31 cellular contexts compared by ENCODE assay signal in genomic region chr2:164655336-164655735, GRCh38. TPM values are rescaled to one million over a fixed set of nuclear protein-coding genes. Genes with fewer than 3 reads are reported as not detected.
A peak's percentile ranks its signal among the peaks of the same experiment; 100 is the strongest.
DNase-seq lines count a peak whose midpoint lies in the region; FAIRE-seq and TF ChIP-seq lines count a peak whose summit lies in the region.
"Had no signal": no experiment of that assay in that cellular context is flagged by ENCODE, and none has a peak within 500 bp of the region (broad histone marks: within the 10 kb centered on the region; RNA-seq: fewer than 3 reads in every experiment).

No MANE protein-coding gene starts in this region.

- POLR2A ChIA-PET in PC-9 (lab: Charles Lee; ENCODE audit: unreplicated experiment) (no interaction called here), endothelial cell of umbilical vein (lab: Charles Lee) (no interaction called here)

- H4K20me1 ChIP-seq in PC-9 (ENCODE audit: insufficient read depth), result no peaks in the 10 kb centered on the region
- H4K20me1 ChIP-seq in endothelial cell of umbilical vein (replicated peaks; ENCODE audit: control insufficient read depth, extremely low read depth, insufficient read depth, low read length), result no peaks in the 10 kb centered on the region

- intact Hi-C loops in PC-9 (cut with micrococcal nuclease; ENCODE audit: unreplicated experiment) (no loop called here), endothelial cell of umbilical vein (cut with micrococcal nuclease) (loop anchor here (1.0 kb wide), 1 partner anchor 95 kb away; no protein-coding TSS in a partner anchor), Calu3 (cut with micrococcal nuclease; ENCODE audit: unreplicated experiment) (no loop called here)

- H3K4me3 ChIP-seq in PC-9, result no peak overlapping the region
- no peak overlapping the region for H3K4me3 ChIP-seq in endothelial cell of umbilical vein (replicated peaks in 1 of 3; ENCODE audit: insufficient read depth in 1 of 3, low read depth in 1 of 3, low read length in 3 of 3)
- H3K4me3 ChIP-seq: right lobe of liver, spleen, testis had no signal

- no peaks in the 10 kb centered on the region for H3F3A ChIP-seq in PC-9 (ENCODE audit: insufficient read depth, low read depth)

- no peak for TF ChIP-seq POLR2A in endothelial cell of umbilical vein (IDR thresholded peaks at IDR 0.05; ENCODE audit: low read depth, low read length)

- no peaks in the 10 kb centered on the region for H3K79me2 ChIP-seq in PC-9 (ENCODE audit: low read depth)
- H3K79me2 ChIP-seq in endothelial cell of umbilical vein (ENCODE audit: control insufficient read depth, insufficient read depth, low read length), result no peaks in the 10 kb centered on the region

- H3K9me3 ChIP-seq in PC-9 (ENCODE audit: insufficient read depth, low read depth) (no peaks in the 10 kb centered on the region), endothelial cell of umbilical vein (replicated peaks; ENCODE audit: control insufficient read depth, insufficient read depth, low read length) (no peaks in the 10 kb centered on the region)
- H3K9me3 ChIP-seq: right lobe of liver, testis had no signal

- in situ Hi-C loops in Caki2 (cut with HindIII; ENCODE audit: low pct_unique_long_range_greater_than_20kb, low sequenced_read_pairs), result no loop called here
- in situ Hi-C loops in ACHN (cut with HindIII; ENCODE audit: low pct_ligation_motif_present, low pct_unique_long_range_greater_than_20kb, low sequenced_read_pairs), result no loop called here

- H3K4me2 ChIP-seq in PC-9 (peak overlapping the region; percentile 16; the same call in 1 of the 2 replicates), endothelial cell of umbilical vein (ENCODE audit: insufficient read depth, low read length) (no peak overlapping the region)
- H3K4me2 ChIP-seq: SK-N-SH had no signal

- peaks cover 19% of the 10 kb centered on the region for H3K9me3 Mint-ChIP-seq in Calu3 (ENCODE audit: low read depth, unreplicated experiment)
- H3K9me3 Mint-ChIP-seq: T-helper 1 cell treated with Interleukin-12 subunit alpha and Interleukin-12 subunit beta and Interleukin-4 antibody, amounts not matched to agents 30 μg/mL and 1 μg/mL, for 36 hours had no signal

- H3K4me1 Mint-ChIP-seq in Calu3 (ENCODE audit: low read depth, unreplicated experiment), result no peaks in the 10 kb centered on the region
- H3K4me1 Mint-ChIP-seq: CD8-positive, alpha-beta memory T cell; endodermal cell had no signal

- dilution Hi-C loops in endothelial cell of umbilical vein (cut with MboI; ENCODE audit: extremely low pct_ligation_motif_present, low sequenced_read_pairs), result no loop called here

- H3K9ac ChIP-seq in endothelial cell of umbilical vein (replicated peaks; ENCODE audit: extremely low read depth, insufficient read depth, low read length), result no peak overlapping the region
- H3K9ac ChIP-seq: SK-N-SH had no signal

- peak overlapping the region; percentile 60; the same call in 1 of the 2 replicates for H2AFZ ChIP-seq in PC-9
- H2AFZ ChIP-seq in endothelial cell of umbilical vein (ENCODE audit: low read depth, low read length), result peak overlapping the region; percentile 41

- H3K27me3 ChIP-seq in PC-9 (ENCODE audit: insufficient read depth, low read depth), result no peaks in the 10 kb centered on the region
- no peaks in the 10 kb centered on the region for H3K27me3 ChIP-seq in endothelial cell of umbilical vein (ENCODE audit: control insufficient read depth in 2 of 2, insufficient read depth in 2 of 2, low read length in 2 of 2)
- H3K27me3 ChIP-seq: right lobe of liver, spleen, testis had no signal

- no peaks in the 10 kb centered on the region for H3K9me1 ChIP-seq in endothelial cell of umbilical vein (replicated peaks; ENCODE audit: control insufficient read depth, extremely low read depth, insufficient read depth, low read length)

- H3K27ac ChIP-seq in PC-9, result peak overlapping the region; percentile 59
- no peak overlapping the region for H3K27ac ChIP-seq in endothelial cell of umbilical vein (ENCODE audit: insufficient read depth, low read depth, low read length)
- H3K27ac ChIP-seq: right lobe of liver, spleen, testis had no signal

- peak; percentile 31 for DNase-seq in Caki2 (ENCODE audit: low read depth)
- peak in 1 of 2 experiments; percentile 52 for DNase-seq in PC-9
- DNase-seq in endothelial cell of umbilical vein (ENCODE audit: low read depth, low spot score), result no peak
- peak; percentile 43 for DNase-seq in kidney glomerular epithelial cell (lab: John Stamatoyannopoulos, UW)
- no peak for DNase-seq in SIG-M5 (lab: John Stamatoyannopoulos, UW)
- no peak for DNase-seq in UCSD-AML1 (lab: John Stamatoyannopoulos, UW; ENCODE audit: unreplicated experiment)
- DNase-seq in Calu3, result no peak
- no peak for DNase-seq in ACHN
- DNase-seq: activated CD4-positive, alpha-beta T cell treated with anti-CD3 and anti-CD28 coated beads, Interleukin-2, amount 50 U/mL, for 48 hours; activated T-cell treated with anti-CD3 and anti-CD28 coated beads, Interleukin-2, amount 50 U/mL, for 72 hours; CD8-positive, alpha-beta memory T cell; endodermal cell; H9; hypothalamus; mesenchymal stem cell; MV-4-11; NCI-H146; NCI-H774; right lobe of liver; RPMI8226; SK-N-SH; spleen; stimulated activated CD4-positive, alpha-beta T cell treated with anti-CD3 and anti-CD28 coated beads, Interleukin-2, amount 100 ng/mL, for 24 hours; stimulated activated naive CD8-positive, alpha-beta T cell treated with anti-CD3 and anti-CD28 coated beads, Interleukin-15, Interleukin-2, amounts not matched to agents 100 U/mL and 50 U/mL, for 24 hours; testis had no signal

- TF ChIP-seq CTCF in PC-9 (conservative IDR thresholded peaks at IDR 0.05) (no peak), endothelial cell of umbilical vein (IDR thresholded peaks at IDR 0.05; ENCODE audit: extremely low read depth in 1 of 2, insufficient read depth in 1 of 2, low read depth in 1 of 2, low read length in 2 of 2) (no peak), Calu3 (IDR thresholded peaks at IDR 0.05; ENCODE audit: unreplicated experiment) (no peak)

- no peaks in the 10 kb centered on the region for H3K27me3 Mint-ChIP-seq in Calu3 (ENCODE audit: unreplicated experiment)
- H3K27me3 Mint-ChIP-seq: CD8-positive, alpha-beta memory T cell; progenitor cell of endocrine pancreas had no signal

- H3K4me3 Mint-ChIP-seq in Calu3 (ENCODE audit: low read depth, unreplicated experiment), result no peak overlapping the region
- H3K4me3 Mint-ChIP-seq: activated T-cell treated with anti-CD3 and anti-CD28 coated beads, Interleukin-2, amount 50 U/mL, for 72 hours; CD8-positive, alpha-beta memory T cell; endodermal cell; H9; neural crest cell; T-helper 1 cell treated with Interleukin-12 subunit alpha and Interleukin-12 subunit beta and Interleukin-4 antibody, amounts not matched to agents 30 μg/mL and 1 μg/mL, for 36 hours had no signal

- CTCF ChIA-PET in PC-9 (lab: Charles Lee) (no interaction called here), endothelial cell of umbilical vein (lab: Charles Lee) (interaction anchor here (1.5 kb wide), 1 partner anchor 95 kb away, joined by 15 read pairs; no protein-coding TSS in a partner anchor), Calu3 (lab: Charles Lee) (no interaction called here)

- no peaks in the 10 kb centered on the region for H3K36me3 Mint-ChIP-seq in Calu3 (ENCODE audit: insufficient read depth, unreplicated experiment)
- H3K36me3 Mint-ChIP-seq: CD8-positive, alpha-beta memory T cell had no signal

- no peaks in the 10 kb centered on the region for H3K9me2 ChIP-seq in PC-9 (ENCODE audit: insufficient read depth)
- H3K9me2 ChIP-seq: SK-N-SH had no signal

- no peak overlapping the region for H3K27ac Mint-ChIP-seq in Calu3 (ENCODE audit: unreplicated experiment)
- H3K27ac Mint-ChIP-seq: activated T-cell treated with anti-CD3 and anti-CD28 coated beads, Interleukin-2, amount 50 U/mL, for 72 hours; CD8-positive, alpha-beta memory T cell; endodermal cell; H9; progenitor cell of endocrine pancreas; T-helper 1 cell treated with Interleukin-12 subunit alpha and Interleukin-12 subunit beta and Interleukin-4 antibody, amounts not matched to agents 30 μg/mL and 1 μg/mL, for 36 hours had no signal

- BruUV-seq in PC-9 (replicated peaks; lab: Mats Ljungman, UMichigan) (no TSS peak), endothelial cell of umbilical vein (replicated peaks; lab: Mats Ljungman, UMichigan) (no TSS peak), Calu3 (replicated peaks; lab: Mats Ljungman, UMichigan) (no TSS peak)

- no peak for FAIRE-seq in endothelial cell of umbilical vein (lab: Jason Lieb, UNC)
- FAIRE-seq: GM12891, HepG2 had no signal

- H3K36me3 ChIP-seq in PC-9 (ENCODE audit: low read depth), result no peaks in the 10 kb centered on the region
- no peaks in the 10 kb centered on the region for H3K36me3 ChIP-seq in endothelial cell of umbilical vein (ENCODE audit: control insufficient read depth in 2 of 2, extremely low read depth in 1 of 2, insufficient read depth in 2 of 2, low read length in 2 of 2)
- H3K36me3 ChIP-seq: right lobe of liver, spleen had no signal

- H3K4me1 ChIP-seq in PC-9 (replicated peaks; ENCODE audit: insufficient read depth), result peaks cover 13% of the 10 kb centered on the region
- H3K4me1 ChIP-seq in endothelial cell of umbilical vein (ENCODE audit: control insufficient read depth, extremely low read depth, insufficient read depth, low read length), result peaks cover 5% of the 10 kb centered on the region
- H3K4me1 ChIP-seq: right lobe of liver, spleen, testis had no signal

TF ChIP-seq in endothelial cell of umbilical vein, 7 proteins besides CTCF, POLR2A, EP300 and RAD21:
- TF ChIP-seq GATA2 (IDR thresholded peaks at IDR 0.05; ENCODE audit: insufficient read depth, insufficient read length, low read depth, low read length) (no peak), FOS (IDR thresholded peaks at IDR 0.05; ENCODE audit: borderline replicate concordance, insufficient read depth, low read length) (peak; percentile 41)

RNA-seq across cellular contexts. Expression of gene GRB14, which starts 34.1 kb away (rescaled TPM):
- 2.3 and 6.0 TPM in 2 replicates for total RNA-seq in Caki2 (2014; rRNA removed; shearing (Covaris generic); ENCODE audit: low replicate concordance)
- 2.8 and 3.4 TPM in 2 replicates for total RNA-seq in PC-9 (2021)
- 2.7 and 10.3 TPM in 2 replicates for total RNA-seq in endothelial cell of umbilical vein
- polyA plus RNA-seq in endothelial cell of umbilical vein, result 3.0 TPM in 2 replicates
- 4.2 and 4.8 TPM in 2 replicates for polyA plus RNA-seq in endothelial cell of umbilical vein (2011; cell fraction: cytosol; rRNA removed)
- polyA plus RNA-seq in endothelial cell of umbilical vein (2011; cell fraction: nucleus; rRNA removed), result 23.6 and 31.0 TPM in 2 replicates
- polyA plus RNA-seq in endothelial cell of umbilical vein (2012), result 42.8 and 83.5 TPM in 2 replicates
- polyA minus RNA-seq in endothelial cell of umbilical vein, result 2.1 and 4.4 TPM in 2 replicates
- not detected for polyA minus RNA-seq in endothelial cell of umbilical vein (2011; cell fraction: cytosol; rRNA and poly(A)+ RNA removed)
- 7.6 and 13.3 TPM in 2 replicates for polyA minus RNA-seq in endothelial cell of umbilical vein (2011; cell fraction: nucleus; rRNA and poly(A)+ RNA removed)
- 16.6 and 18.4 TPM in 2 replicates for total RNA-seq in Calu3 (2022)
- total RNA-seq: activated T-cell treated with anti-CD3 and anti-CD28 coated beads, Interleukin-2, amount 50 U/mL, for 72 hours; CD8-positive, alpha-beta memory T cell had no signal
- polyA plus RNA-seq: AG04450; CD8-positive, alpha-beta memory T cell had no signal

Comparison
In these comparisons a context has a peak if more than half of its experiments do, and no peak if none do; other contexts are left out.
1. DNase-seq: peak in Caki2 (single experiment) and kidney glomerular epithelial cell (single experiment); none in endothelial cell of umbilical vein (single experiment), SIG-M5 (single experiment), UCSD-AML1 (single experiment), Calu3 (single experiment) and ACHN (single experiment).